Comparison of ENCODE assay signal across 19 cellular contexts in genomic region chr16:72480926-72481325, GRCh38.
DNase-seq lines count a peak whose midpoint lies in the region; FAIRE-seq and TF ChIP-seq lines count a peak whose summit lies in the region.
"Had no signal": no experiment of that assay in that cellular context is flagged by ENCODE, and none has a peak within 500 bp of the region (broad histone marks: within the 10 kb centered on the region; RNA-seq: fewer than 3 reads in every experiment).

No MANE protein-coding gene starts in this region.

- H3F3A ChIP-seq in Loucy (ENCODE audit: low read depth) = no peaks in the 10 kb centered on the region

- H3K9me3 Mint-ChIP-seq in endothelial cell (ENCODE audit: unreplicated experiment) = no peaks in the 10 kb centered on the region

- no peak for TF ChIP-seq CTCF in Loucy (conservative IDR thresholded peaks at IDR 0.05; ENCODE audit: low read length)
- TF ChIP-seq CTCF in endothelial cell (IDR thresholded peaks at IDR 0.05; ENCODE audit: unreplicated experiment) = no peak

- H3K79me2 ChIP-seq in Loucy (ENCODE audit: insufficient read depth, low read length) = no peaks in the 10 kb centered on the region
- H3K79me2 ChIP-seq: parathyroid adenoma had no signal

- DNase-seq in endothelial cell (ENCODE audit: low spot score) = no peak
- DNase-seq in renal cortical epithelial cell (ENCODE audit: low read depth) = peak; percentile 32
- no peak for DNase-seq in HUDEP-2 (lab: John Stamatoyannopoulos, UW; ENCODE audit: unreplicated experiment in 76 of 76)
- no peak for DNase-seq in frontal cortex (ENCODE audit: low spot score in 2 of 2)
- no peak for DNase-seq in mesenteric fat pad (ENCODE audit: low spot score)
- DNase-seq: activated CD4-positive, alpha-beta T cell treated with anti-CD3 and anti-CD28 coated beads for 48 hours; activated CD8-positive, alpha-beta memory T cell treated with anti-CD3 and anti-CD28 coated beads, Interleukin-2, amount 10 ng/mL, durations not matched to agents 7 days and 5 days; mesendoderm; MM.1S; naive thymus-derived CD8-positive, alpha-beta T cell; NCI-H146; T-cell had no signal

- no peaks in the 10 kb centered on the region for H3K27me3 ChIP-seq in BLaER1 treated with 17β-estradiol and CSF1 and Interleukin-3, amounts not matched to agents 10 nM and 100 nM
- no peaks in the 10 kb centered on the region for H3K27me3 ChIP-seq in Loucy (ENCODE audit: insufficient read depth, low read length, poor library complexity, severe bottlenecking)

- no peaks in the 10 kb centered on the region for H3K9me3 ChIP-seq in BLaER1 treated with 17β-estradiol and CSF1 and Interleukin-3, amounts not matched to agents 10 nM and 100 nM (replicated peaks in 1 of 11)
- no peaks in the 10 kb centered on the region for H3K9me3 ChIP-seq in Loucy (ENCODE audit: insufficient read depth, low read depth, low read length)
- H3K9me3 ChIP-seq: thoracic aorta had no signal

- peaks cover 2% of the 10 kb centered on the region for H3K27me3 Mint-ChIP-seq in endothelial cell (ENCODE audit: unreplicated experiment)
- H3K27me3 Mint-ChIP-seq: activated CD8-positive, alpha-beta memory T cell treated with anti-CD3 and anti-CD28 coated beads, Interleukin-2, amount 10 ng/mL, durations not matched to agents 7 days and 5 days; IgD-negative memory B cell; T-cell had no signal

- H3K4me1 ChIP-seq in BLaER1 treated with 17β-estradiol and CSF1 and Interleukin-3, amounts not matched to agents 10 nM and 100 nM = peaks cover 5 to 24% (median 11%) of the 10 kb centered on the region in 10 experiments; a peak in 18 of 20 replicates
- H3K4me1 ChIP-seq in Loucy (ENCODE audit: insufficient read depth, low read length, poor library complexity, severe bottlenecking) = peaks cover 32% of the 10 kb centered on the region
- H3K4me1 ChIP-seq: parathyroid adenoma had no signal

- no peak overlapping the region for H2AFZ ChIP-seq in Loucy (ENCODE audit: low read length)
- H2AFZ ChIP-seq: parathyroid adenoma had no signal

- no peaks in the 10 kb centered on the region for H3K36me3 Mint-ChIP-seq in endothelial cell (ENCODE audit: low read depth, unreplicated experiment)
- H3K36me3 Mint-ChIP-seq: activated CD8-positive, alpha-beta memory T cell treated with anti-CD3 and anti-CD28 coated beads, Interleukin-2, amount 10 ng/mL, durations not matched to agents 7 days and 5 days; T-cell had no signal

- no peaks in the 10 kb centered on the region for H3K36me3 ChIP-seq in BLaER1 treated with 17β-estradiol and CSF1 and Interleukin-3, amounts not matched to agents 10 nM and 100 nM
- no peaks in the 10 kb centered on the region for H3K36me3 ChIP-seq in Loucy (ENCODE audit: insufficient read depth, low read length)
- H3K36me3 ChIP-seq: thoracic aorta had no signal

- H3K27ac ChIP-seq in BLaER1 treated with 17β-estradiol and CSF1 and Interleukin-3, amounts not matched to agents 10 nM and 100 nM = no peak overlapping the region
- H3K27ac ChIP-seq: epithelial cell of prostate, parathyroid adenoma, thoracic aorta had no signal

- H3K4me3 Mint-ChIP-seq in endothelial cell (ENCODE audit: unreplicated experiment) = no peak overlapping the region
- H3K4me3 Mint-ChIP-seq: activated CD8-positive, alpha-beta memory T cell treated with anti-CD3 and anti-CD28 coated beads, Interleukin-2, amount 10 ng/mL, durations not matched to agents 7 days and 5 days had no signal

- no peak overlapping the region for H3K9ac ChIP-seq in BLaER1 treated with 17β-estradiol and CSF1 and Interleukin-3, amounts not matched to agents 10 nM and 100 nM
- no peak overlapping the region for H3K9ac ChIP-seq in Loucy (ENCODE audit: low read depth, low read length, poor library complexity, severe bottlenecking)
- H3K9ac ChIP-seq: parathyroid adenoma had no signal

- no peaks in the 10 kb centered on the region for H3K9me2 ChIP-seq in Loucy (replicated peaks; ENCODE audit: low read depth, low read length)

- H3K27ac Mint-ChIP-seq in endothelial cell (ENCODE audit: unreplicated experiment) = peak overlapping the region; percentile 5
- H3K27ac Mint-ChIP-seq: activated CD8-positive, alpha-beta memory T cell treated with anti-CD3 and anti-CD28 coated beads, Interleukin-2, amount 10 ng/mL, durations not matched to agents 7 days and 5 days; IgD-negative memory B cell had no signal

- peaks cover 7% of the 10 kb centered on the region for H3K4me1 Mint-ChIP-seq in endothelial cell (ENCODE audit: unreplicated experiment)

- H4K20me1 ChIP-seq in BLaER1 treated with 17β-estradiol and CSF1 and Interleukin-3, amounts not matched to agents 10 nM and 100 nM = no peaks in the 10 kb centered on the region
- H4K20me1 ChIP-seq in Loucy (ENCODE audit: insufficient read depth, low read length, poor library complexity, severe bottlenecking) = no peaks in the 10 kb centered on the region

- H3K4me3 ChIP-seq in BLaER1 treated with 17β-estradiol and CSF1 and Interleukin-3, amounts not matched to agents 10 nM and 100 nM = no peak overlapping the region
- H3K4me3 ChIP-seq in Loucy (ENCODE audit: low read length, poor library complexity, severe bottlenecking) = no peak overlapping the region
- H3K4me3 ChIP-seq: thoracic aorta had no signal

- FAIRE-seq in frontal cortex (lab: Jason Lieb, UNC) = no peak
- FAIRE-seq: bronchial epithelial cell had no signal

- peak overlapping the region; percentile 12 to 65 (median 37); a peak in 19 of 22 replicates for H3K4me2 ChIP-seq in BLaER1 treated with 17β-estradiol and CSF1 and Interleukin-3, amounts not matched to agents 10 nM and 100 nM
- H3K4me2 ChIP-seq in Loucy (ENCODE audit: low read depth, low read length, poor library complexity, severe bottlenecking) = peak overlapping the region; percentile 49
